In genomic region chr15:95286316-95286880, GRCh38 we compare ENCODE assay signal across 24 cellular contexts.
DNase-seq lines count a peak whose midpoint lies in the region; FAIRE-seq and TF ChIP-seq lines count a peak whose summit lies in the region.
"Had no signal": no experiment of that assay in that cellular context is flagged by ENCODE, and none has a peak within 500 bp of the region (broad histone marks: within the 10 kb centered on the region; RNA-seq: fewer than 3 reads in every experiment).

No MANE protein-coding gene starts in this region.

- H3K4me3 ChIP-seq in HUES64 (ENCODE audit: low read length) = peak overlapping the region; percentile 23
- H3K4me3 ChIP-seq in coronary artery = no peak overlapping the region
- H3K4me3 ChIP-seq in muscle layer of duodenum (ENCODE audit: low read depth in 1 of 2, low read length in 2 of 2) = no peak overlapping the region
- no peak overlapping the region for H3K4me3 ChIP-seq in thyroid gland (replicated peaks in 1 of 3)
- H3K4me3 ChIP-seq in kidney (ENCODE audit: low read length in 2 of 2) = no peak overlapping the region
- H3K4me3 ChIP-seq in HAP-1 = no peak overlapping the region
- no peak overlapping the region for H3K4me3 ChIP-seq in SJCRH30
- H3K4me3 ChIP-seq: breast epithelium, hepatocyte, prostate gland had no signal

- H3K27ac ChIP-seq in HUES64 (ENCODE audit: low read depth, low read length) (no peak overlapping the region), coronary artery (peak overlapping the region; percentile 65 to 82), muscle layer of duodenum (ENCODE audit: low read length) (peak overlapping the region; percentile 48), thyroid gland (peak overlapping the region in 2 of 3 donors; percentile 3 to 45), kidney (ENCODE audit: low read depth in 2 of 2, low read length in 2 of 2) (no peak overlapping the region), SJCRH30 (no peak overlapping the region)
- H3K27ac ChIP-seq: breast epithelium, foreskin keratinocyte, hepatocyte, prostate gland had no signal

- H3K36me3 ChIP-seq in HUES64 (ENCODE audit: insufficient read depth, low read length) = no peaks in the 10 kb centered on the region
- H3K36me3 ChIP-seq in muscle layer of duodenum (ENCODE audit: control insufficient read depth in 1 of 2, insufficient read depth in 2 of 2, low read length in 2 of 2) = no peaks in the 10 kb centered on the region
- H3K36me3 ChIP-seq in thyroid gland = no peaks in the 10 kb centered on the region
- H3K36me3 ChIP-seq in kidney (ENCODE audit: control insufficient read depth in 1 of 2, insufficient read depth in 2 of 2, low read length in 2 of 2) = no peaks in the 10 kb centered on the region
- H3K36me3 ChIP-seq in HAP-1 (replicated peaks) = no peaks in the 10 kb centered on the region
- no peaks in the 10 kb centered on the region for H3K36me3 ChIP-seq in SJCRH30
- H3K36me3 ChIP-seq: breast epithelium, prostate gland had no signal

- H3K9me3 ChIP-seq in HUES64 (ENCODE audit: insufficient read depth, low read depth, low read length) = no peaks in the 10 kb centered on the region
- H3K9me3 ChIP-seq in muscle layer of duodenum (ENCODE audit: control insufficient read depth in 1 of 2, low read length in 2 of 2) = no peaks in the 10 kb centered on the region
- H3K9me3 ChIP-seq in thyroid gland = no peaks in the 10 kb centered on the region
- H3K9me3 ChIP-seq in kidney (ENCODE audit: control insufficient read depth in 1 of 2, low read length in 2 of 2) = no peaks in the 10 kb centered on the region
- H3K9me3 ChIP-seq in HAP-1 = no peaks in the 10 kb centered on the region
- H3K9me3 ChIP-seq in SJCRH30 (replicated peaks) = no peaks in the 10 kb centered on the region
- H3K9me3 ChIP-seq: breast epithelium, prostate gland had no signal

- H3K9ac ChIP-seq in HUES64 (ENCODE audit: low read depth, low read length) (peak overlapping the region; percentile 21; the same call in 1 of the 2 replicates), kidney (ENCODE audit: low read length in 2 of 2) (no peak overlapping the region)

- FAIRE-seq in kidney (lab: Jason Lieb, UNC) = no peak
- FAIRE-seq: G401.6 had no signal

- H3K27me3 ChIP-seq in HUES64 (ENCODE audit: insufficient read depth, low read length) = no peaks in the 10 kb centered on the region
- H3K27me3 ChIP-seq in muscle layer of duodenum (ENCODE audit: low read depth, low read length) = no peaks in the 10 kb centered on the region
- no peaks in the 10 kb centered on the region for H3K27me3 ChIP-seq in thyroid gland
- H3K27me3 ChIP-seq in HAP-1 (ENCODE audit: low read depth) = no peaks in the 10 kb centered on the region
- no peaks in the 10 kb centered on the region for H3K27me3 ChIP-seq in SJCRH30
- H3K27me3 ChIP-seq: breast epithelium, foreskin keratinocyte, hepatocyte had no signal

- H3K4me1 ChIP-seq in HUES64 (ENCODE audit: insufficient read depth, low read length) (peaks cover 47% of the 10 kb centered on the region), muscle layer of duodenum (ENCODE audit: control insufficient read depth in 1 of 2, insufficient read depth in 2 of 2, low read length in 2 of 2) (no peaks in the 10 kb centered on the region), thyroid gland (peaks cover 0 to 3% of the 10 kb centered on the region in 2 donors), kidney (ENCODE audit: control insufficient read depth in 1 of 2, insufficient read depth in 1 of 2, low read depth in 1 of 2, low read length in 2 of 2) (no peaks in the 10 kb centered on the region), HAP-1 (no peaks in the 10 kb centered on the region; the same call in 1 of the 2 replicates), SJCRH30 (peaks cover 19% of the 10 kb centered on the region)
- H3K4me1 ChIP-seq: breast epithelium, foreskin keratinocyte, prostate gland had no signal

- in situ Hi-C loops in HAP-1 (cut with MboI; ENCODE audit: low sequenced_read_pairs) = no loop called here

- TF ChIP-seq POLR2A in thyroid gland (IDR thresholded peaks at IDR 0.05) = no peak

- 42% methylated on average over 6 of the region's 10 CpGs for WGBS in HUES64
- WGBS in thyroid gland, 2 donors = 56 to 66% methylated on average over 10 of the region's 10 CpGs

- intact Hi-C loops in thyroid gland (cut with DNase I) (no loop called here), kidney (cut with DNase I) (loop anchor here (10.0 kb wide), 1 partner anchor 1048 kb away; the partner anchor contains the start of gene NR2F2)

- DNase-seq in coronary artery (ENCODE audit: low spot score) (no peak), thyroid gland (no peak), kidney (no peak), HAP-1 (ENCODE audit: low spot score in 2 of 2) (no peak), SJCRH30 (no peak), NCI-H2196 treated with DMSO at 0.1 percent for 48 hours (lab: John Stamatoyannopoulos, UW; ENCODE audit: unreplicated experiment) (no peak)
- DNase-seq: activated CD4-positive, alpha-beta T cell treated with anti-CD3 and anti-CD28 coated beads for 48 hours; activated effector memory CD4-positive, alpha-beta T cell treated with Interleukin-2 at 50 U/mL for 16 hours; activated naive CD8-positive, alpha-beta T cell treated with anti-CD3 and anti-CD28 coated beads, Interleukin-2, amount 50 U/mL, for 24 hours; cortex of kidney; foreskin keratinocyte; KG1; mammary epithelial cell; naive thymus-derived CD4-positive, alpha-beta T cell; NCI-H187; Right ventricle myocardium superior; stimulated activated CD4-positive, alpha-beta T cell treated with anti-CD3 and anti-CD28 coated beads, Interleukin-4, amount 100 ng/mL, for 1 hour; T-cell had no signal

- no peak for TF ChIP-seq CTCF in coronary artery (IDR thresholded peaks at IDR 0.05)
- no peak for TF ChIP-seq CTCF in thyroid gland (IDR thresholded peaks at IDR 0.05)
- no peak for TF ChIP-seq CTCF in kidney (IDR thresholded peaks at IDR 0.05; ENCODE audit: borderline replicate concordance, extremely low read depth, insufficient read depth)

Comparison
In these comparisons a context has a peak if more than half of its experiments do, and no peak if none do; other contexts are left out.
1. H3K27ac ChIP-seq: peak in coronary artery (2 of 2), muscle layer of duodenum (single experiment) and thyroid gland (2 of 3); none in HUES64 (single experiment), kidney (0 of 2) and SJCRH30 (single experiment).